33 cellular contexts compared by ENCODE assay signal in genomic region chr7:144027974-144028373, GRCh38. TPM values are rescaled to one million over a fixed set of nuclear protein-coding genes. Genes with fewer than 3 reads are reported as not detected.
DNase-seq lines count a peak whose midpoint lies in the region; ATAC-seq, FAIRE-seq and TF ChIP-seq lines count a peak whose summit lies in the region.
"Had no signal": no experiment of that assay in that cellular context is flagged by ENCODE, and none has a peak within 500 bp of the region (broad histone marks: within the 10 kb centered on the region; RNA-seq: fewer than 3 reads in every experiment).

No MANE protein-coding gene starts in this region.

- 26 to 36% methylated on average over 1 of the region's 1 CpG for WGBS in GM23248 (ENCODE audit: low coverage in 1 of 2, low lambda C conversion rate in 2 of 2, missing lambda C conversion rate in 2 of 2), 2 experiments
- 67 to 89% methylated on average over 1 of the region's 1 CpG for WGBS in thyroid gland, 2 donors

- H3K79me2 ChIP-seq in GM23248 (ENCODE audit: insufficient read depth) = no peaks in the 10 kb centered on the region

- no peak for DNase-seq in GM12891 (ENCODE audit: insufficient read length, low spot score)
- peak; percentile 46 for DNase-seq in GM23248
- peak; percentile 16 for DNase-seq in HT1080 (ENCODE audit: low read depth)
- peak; percentile 20 for DNase-seq in fibroblast of mammary gland (ENCODE audit: low read depth)
- no peak for DNase-seq in globus pallidus (ENCODE audit: low spot score)
- DNase-seq in SW 1271 (lab: John Stamatoyannopoulos, UW) = no peak
- no peak for DNase-seq in thyroid gland
- DNase-seq: activated CD4-positive, alpha-beta T cell treated with anti-CD3 and anti-CD28 coated beads, Interleukin-2, amount 50 U/mL, for 1 hour; activated CD8-positive, alpha-beta memory T cell treated with anti-CD3 and anti-CD28 coated beads, Interleukin-2, amount 50 U/mL, for 4 hours; colonic mucosa; effector memory CD4-positive, alpha-beta T cell; gastrocnemius medialis; hypothalamus; MG63; naive thymus-derived CD8-positive, alpha-beta T cell; NCI-H1417 treated with DMSO at 0.1 percent for 48 hours; NCI-H2081 treated with DMSO at 0.1 percent for 48 hours; NCI-H345; NCI-H82; occipital lobe; WERI-Rb-1 had no signal

- in situ Hi-C loops in GM23248 (cut with MboI) = no loop called here

- H3K27ac ChIP-seq in GM23248 (no peak overlapping the region), thyroid gland (no peak overlapping the region)
- H3K27ac ChIP-seq: C4-2B, colonic mucosa, gastrocnemius medialis, suprapubic skin, WERI-Rb-1 had no signal

- intact Hi-C loops in thyroid gland (cut with DNase I) = no loop called here

- H3F3A ChIP-seq in GM23248 (ENCODE audit: insufficient read depth) = no peaks in the 10 kb centered on the region

- H3K9me3 ChIP-seq in GM23248 (ENCODE audit: low read depth) (no peaks in the 10 kb centered on the region), thyroid gland (no peaks in the 10 kb centered on the region)
- H3K9me3 ChIP-seq: colonic mucosa, gastrocnemius medialis, MG63, suprapubic skin had no signal

- H3K9ac ChIP-seq in GM23248 = no peak overlapping the region

- H4K20me1 ChIP-seq in GM23248 (ENCODE audit: insufficient read depth) = no peaks in the 10 kb centered on the region

- TF ChIP-seq POLR2A in GM12891 (IDR thresholded peaks at IDR 0.05; ENCODE audit: low read depth, low read length) = no peak
- no peak for TF ChIP-seq POLR2A in thyroid gland (IDR thresholded peaks at IDR 0.05)

- no peak for FAIRE-seq in GM12891 (lab: Jason Lieb, UNC)

- no peak overlapping the region for H3K4me2 ChIP-seq in GM23248 (ENCODE audit: unreplicated experiment)
- H3K4me2 ChIP-seq: GM23338 had no signal

- no peak for ATAC-seq in GM18909 (IDR thresholded peaks at IDR 0.05; ENCODE audit: poor library complexity, unreplicated experiment)
- ATAC-seq: gastrocnemius medialis; GM23338; naive thymus-derived CD8-positive, alpha-beta T cell; SK-N-SH treated with all-trans-retinoic acid at 6 μM for 48 hours had no signal

- H3K9me2 ChIP-seq in GM23248 (ENCODE audit: insufficient read depth) = no peaks in the 10 kb centered on the region

- H3K4me3 ChIP-seq in GM23248 (no peak overlapping the region), fibroblast of mammary gland (ENCODE audit: control insufficient read depth, low read depth, low read length) (no peak overlapping the region), thyroid gland (replicated peaks in 1 of 3) (no peak overlapping the region)
- H3K4me3 ChIP-seq: colonic mucosa, gastrocnemius medialis, GM23338, MG63, suprapubic skin had no signal

- H2AFZ ChIP-seq in GM23248 = no peak overlapping the region
- H2AFZ ChIP-seq: GM23338 had no signal

- TF ChIP-seq CTCF in fibroblast of mammary gland (conservative IDR thresholded peaks at IDR 0.05; ENCODE audit: control insufficient read depth, insufficient read depth, low read depth, low read length) = no peak
- TF ChIP-seq CTCF in thyroid gland (IDR thresholded peaks at IDR 0.05) = no peak

- no peaks in the 10 kb centered on the region for H3K27me3 ChIP-seq in GM23248 (replicated peaks; ENCODE audit: insufficient read depth)
- H3K27me3 ChIP-seq in thyroid gland = no peaks in the 10 kb centered on the region
- H3K27me3 ChIP-seq: colonic mucosa, gastrocnemius medialis, MG63, suprapubic skin had no signal

- H3K4me1 ChIP-seq in GM23248 (ENCODE audit: insufficient read depth) = no peaks in the 10 kb centered on the region
- H3K4me1 ChIP-seq in thyroid gland = no peaks in the 10 kb centered on the region
- H3K4me1 ChIP-seq: colonic mucosa, gastrocnemius medialis, suprapubic skin had no signal

- H3K36me3 ChIP-seq in GM23248 (ENCODE audit: low read depth) (no peaks in the 10 kb centered on the region), thyroid gland (no peaks in the 10 kb centered on the region)
- H3K36me3 ChIP-seq: colonic mucosa, gastrocnemius medialis, MG63, suprapubic skin, WERI-Rb-1 had no signal

TF ChIP-seq in GM12891, 5 proteins besides CTCF, POLR2A, EP300 and RAD21:
- TF ChIP-seq POLR2AphosphoS5 (IDR thresholded peaks at IDR 0.05; ENCODE audit: low read depth, low read length) (no peak), SPI1 (IDR thresholded peaks at IDR 0.05; ENCODE audit: low read depth, low read length) (peak; percentile 53), TAF1 (IDR thresholded peaks at IDR 0.05; ENCODE audit: low read depth, low read length) (no peak)
TF ChIP-seq in GM12891: peak in this region for 1.

RNA-seq across cellular contexts. Expression of gene OR2A5, which starts 20.8 kb away (rescaled TPM):
- polyA plus RNA-seq in GM12891 (2012; ENCODE audit: low read depth, missing spikeins) = not detected
- total RNA-seq in GM23248 (2014; rRNA removed; shearing (Covaris generic)) = not detected in 2 replicates
- not detected in 2 replicates for polyA plus RNA-seq in GM23248 (2016; fragmentation: Nextera tagmentation; extraction: Ambion mirVana)
- not detected in 2 replicates for total RNA-seq in HT1080 (2014; rRNA removed; shearing (Covaris generic))
- polyA plus RNA-seq in HT1080 (2015; cell fraction: cytosol; rRNA removed) = not detected in 2 replicates
- not detected in 2 replicates for polyA plus RNA-seq in HT1080 (2015; cell fraction: nucleus; rRNA removed)
- not detected for total RNA-seq in thyroid gland
- total RNA-seq: colonic mucosa; Daoy; gastrocnemius medialis; GM23338; mesothelial cell of epicardium; naive thymus-derived CD8-positive, alpha-beta T cell; occipital lobe; pulmonary artery endothelial cell; skeletal muscle tissue; suprapubic skin; T-helper 2 cell treated with Interferon-gamma antibody and Interleukin-4, amounts not matched to agents 100 ng/mL and 5 ng/mL, for 36 hours had no signal
- polyA plus RNA-seq: esophagus, GM23338, liver had no signal

RNA-seq across cellular contexts. Expression of gene OR6B1, which starts 27.9 kb away (rescaled TPM):
- polyA plus RNA-seq in GM12891 (2012; ENCODE audit: low read depth, missing spikeins) = not detected
- not detected in 2 replicates for total RNA-seq in GM23248 (2014; rRNA removed; shearing (Covaris generic))
- not detected in 2 replicates for polyA plus RNA-seq in GM23248 (2016; fragmentation: Nextera tagmentation; extraction: Ambion mirVana)
- total RNA-seq in HT1080 (2014; rRNA removed; shearing (Covaris generic)) = not detected in 2 replicates
- polyA plus RNA-seq in HT1080 (2015; cell fraction: cytosol; rRNA removed) = not detected in 2 replicates
- polyA plus RNA-seq in HT1080 (2015; cell fraction: nucleus; rRNA removed) = not detected in 2 replicates
- total RNA-seq in thyroid gland = not detected
- total RNA-seq: colonic mucosa; Daoy; gastrocnemius medialis; GM23338; mesothelial cell of epicardium; naive thymus-derived CD8-positive, alpha-beta T cell; occipital lobe; pulmonary artery endothelial cell; skeletal muscle tissue; suprapubic skin; T-helper 2 cell treated with Interferon-gamma antibody and Interleukin-4, amounts not matched to agents 100 ng/mL and 5 ng/mL, for 36 hours had no signal
- polyA plus RNA-seq: esophagus; GM23338; liver; naive thymus-derived CD8-positive, alpha-beta T cell had no signal

RNA-seq across cellular contexts. Expression of gene OR2A25, which starts 41.6 kb away (rescaled TPM):
- not detected for polyA plus RNA-seq in GM12891 (2012; ENCODE audit: low read depth, missing spikeins)
- not detected in 2 replicates for total RNA-seq in GM23248 (2014; rRNA removed; shearing (Covaris generic))
- not detected in 2 replicates for polyA plus RNA-seq in GM23248 (2016; fragmentation: Nextera tagmentation; extraction: Ambion mirVana)
- total RNA-seq in HT1080 (2014; rRNA removed; shearing (Covaris generic)) = not detected in 2 replicates
- polyA plus RNA-seq in HT1080 (2015; cell fraction: cytosol; rRNA removed) = not detected in 2 replicates
- not detected in 2 replicates for polyA plus RNA-seq in HT1080 (2015; cell fraction: nucleus; rRNA removed)
- not detected for total RNA-seq in thyroid gland
- total RNA-seq: colonic mucosa; Daoy; gastrocnemius medialis; GM23338; liver; mesothelial cell of epicardium; naive thymus-derived CD8-positive, alpha-beta T cell; occipital lobe; pulmonary artery endothelial cell; skeletal muscle tissue; suprapubic skin; T-helper 2 cell treated with Interferon-gamma antibody and Interleukin-4, amounts not matched to agents 100 ng/mL and 5 ng/mL, for 36 hours had no signal
- polyA plus RNA-seq: esophagus; GM23338; liver; naive thymus-derived CD8-positive, alpha-beta T cell had no signal

RNA-seq across cellular contexts. Expression of gene OR2A12, which starts 58.1 kb away (rescaled TPM):
- polyA plus RNA-seq in GM12891 (2012; ENCODE audit: low read depth, missing spikeins) = not detected
- total RNA-seq in GM23248 (2014; rRNA removed; shearing (Covaris generic)) = not detected in 2 replicates
- not detected in 2 replicates for polyA plus RNA-seq in GM23248 (2016; fragmentation: Nextera tagmentation; extraction: Ambion mirVana)
- not detected in 2 replicates for total RNA-seq in HT1080 (2014; rRNA removed; shearing (Covaris generic))
- not detected in 2 replicates for polyA plus RNA-seq in HT1080 (2015; cell fraction: cytosol; rRNA removed)
- not detected in 2 replicates for polyA plus RNA-seq in HT1080 (2015; cell fraction: nucleus; rRNA removed)
- not detected for total RNA-seq in thyroid gland
- total RNA-seq: colonic mucosa; Daoy; gastrocnemius medialis; GM23338; liver; mesothelial cell of epicardium; naive thymus-derived CD8-positive, alpha-beta T cell; occipital lobe; pulmonary artery endothelial cell; skeletal muscle tissue; suprapubic skin; T-helper 2 cell treated with Interferon-gamma antibody and Interleukin-4, amounts not matched to agents 100 ng/mL and 5 ng/mL, for 36 hours had no signal
- polyA plus RNA-seq: esophagus; GM23338; liver; naive thymus-derived CD8-positive, alpha-beta T cell had no signal

Comparison
In these comparisons a context has a peak if more than half of its experiments do, and no peak if none do; other contexts are left out.
1. DNase-seq: peak in GM23248 (single experiment), HT1080 (single experiment) and fibroblast of mammary gland (single experiment); none in GM12891 (single experiment), globus pallidus (single experiment), SW 1271 (0 of 2) and thyroid gland (0 of 2).